Comparison of ENCODE assay signal across 16 cellular contexts in the genomic region with DNA sequence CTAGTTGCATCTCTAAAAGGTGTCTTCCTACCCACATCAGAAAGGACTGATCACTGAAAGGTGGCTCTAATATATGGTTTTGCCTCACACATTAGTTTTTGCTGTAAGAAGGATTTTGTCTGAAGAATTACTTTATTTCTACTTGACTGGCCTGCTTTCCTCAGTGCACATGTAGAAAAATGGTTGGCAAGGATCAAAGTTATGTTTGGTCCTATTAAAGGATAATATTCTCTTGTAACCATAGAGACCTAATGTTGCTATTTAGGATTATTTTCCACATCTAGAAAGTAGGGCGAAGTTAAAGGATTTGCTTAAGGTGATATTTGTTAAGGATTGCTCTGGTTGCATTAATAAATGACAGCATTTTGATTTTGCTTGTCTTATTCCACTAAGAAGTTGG. TPM values are rescaled to one million over a fixed set of nuclear protein-coding genes. Genes with fewer than 3 reads are reported as not detected.
DNase-seq lines count a peak whose midpoint lies in the region; ATAC-seq and TF ChIP-seq lines count a peak whose summit lies in the region.
"Had no signal": no experiment of that assay in that cellular context is flagged by ENCODE, and none has a peak within 500 bp of the region (broad histone marks: within the 10 kb centered on the region; RNA-seq: fewer than 3 reads in every experiment).

No MANE protein-coding gene starts in this region.

- TF ChIP-seq POLR2A in heart left ventricle (IDR thresholded peaks at IDR 0.05): no peak

- H3K36me3 Mint-ChIP-seq in chondrocyte (ENCODE audit: low read depth) (peaks cover 21% of the 10 kb centered on the region), osteocyte (ENCODE audit: unreplicated experiment) (peaks cover 72% of the 10 kb centered on the region)

- H3K27me3 Mint-ChIP-seq in chondrocyte (ENCODE audit: low read depth) (no peaks in the 10 kb centered on the region), osteocyte (ENCODE audit: unreplicated experiment) (no peaks in the 10 kb centered on the region)
- H3K27me3 Mint-ChIP-seq: CD4-positive, alpha-beta T cell had no signal

- peaks cover 5% of the 10 kb centered on the region for H3K9me3 Mint-ChIP-seq in chondrocyte (ENCODE audit: low read depth)
- H3K9me3 Mint-ChIP-seq in osteocyte (ENCODE audit: unreplicated experiment): peaks cover 8% of the 10 kb centered on the region
- H3K9me3 Mint-ChIP-seq: CD4-positive, alpha-beta T cell; GM23338; HFFc6 had no signal

- H3K27ac ChIP-seq in left ventricle myocardium inferior (replicated peaks) (peak overlapping the region; percentile 29), heart left ventricle (peak overlapping the region in 1 of 12 donors; percentile 19)
- H3K27ac ChIP-seq: 22Rv1, A549, C4-2B had no signal

- H3K4me1 Mint-ChIP-seq in chondrocyte (ENCODE audit: low read depth) (peaks cover 29% of the 10 kb centered on the region), osteocyte (ENCODE audit: unreplicated experiment) (peaks cover 36% of the 10 kb centered on the region)

- H3K36me3 ChIP-seq in left ventricle myocardium inferior (peaks cover 48% of the 10 kb centered on the region), heart left ventricle (peaks cover 0 to 52% (median 18%) of the 10 kb centered on the region in 9 donors)

- H3K9me3 ChIP-seq in left ventricle myocardium inferior (replicated peaks) (no peaks in the 10 kb centered on the region), heart left ventricle (peaks cover 0 to 3% (median 0%) of the 10 kb centered on the region in 12 donors)
- H3K9me3 ChIP-seq: A549, Caco-2 had no signal

- H3K4me3 ChIP-seq in left ventricle myocardium inferior: no peak overlapping the region
- no peak overlapping the region for H3K4me3 ChIP-seq in heart left ventricle
- H3K4me3 ChIP-seq: A549, GM23338 had no signal

- intact Hi-C loops in left ventricle myocardium inferior (cut with micrococcal nuclease): no loop called here
- intact Hi-C loops in heart left ventricle (cut with DNase I): no loop called here

- H3K27me3 ChIP-seq in left ventricle myocardium inferior (ENCODE audit: low read depth) (no peaks in the 10 kb centered on the region), heart left ventricle (no peaks in the 10 kb centered on the region)

- peak overlapping the region; percentile 67 for H3K27ac Mint-ChIP-seq in chondrocyte (ENCODE audit: unreplicated experiment)
- H3K27ac Mint-ChIP-seq in osteocyte (ENCODE audit: unreplicated experiment): peak overlapping the region; percentile 70
- H3K27ac Mint-ChIP-seq: CD4-positive, alpha-beta T cell; GM23338; HFFc6 had no signal

- H3K4me1 ChIP-seq in left ventricle myocardium inferior (peaks cover 18% of the 10 kb centered on the region), heart left ventricle (peaks cover 0 to 15% (median 0%) of the 10 kb centered on the region in 12 donors)
- H3K4me1 ChIP-seq: A549 had no signal

- no peak for TF ChIP-seq CTCF in left ventricle myocardium inferior (IDR thresholded peaks at IDR 0.05; ENCODE audit: borderline replicate concordance)
- TF ChIP-seq CTCF in heart left ventricle (IDR thresholded peaks at IDR 0.05): no peak
- TF ChIP-seq CTCF in chondrocyte (IDR thresholded peaks at IDR 0.05): no peak
- no peak for TF ChIP-seq CTCF in osteocyte (IDR thresholded peaks at IDR 0.05)

- no peak for DNase-seq in left ventricle myocardium inferior
- no peak for DNase-seq in heart left ventricle
- DNase-seq in chondrocyte (ENCODE audit: low spot score): no peak
- DNase-seq in osteocyte (ENCODE audit: extremely low spot score, unreplicated experiment): no peak
- no peak for DNase-seq in ureter (ENCODE audit: low spot score)
- no peak for DNase-seq in anterior cingulate cortex (lab: John Stamatoyannopoulos, UW)
- no peak for DNase-seq in GM19238 (ENCODE audit: insufficient read length, low spot score)
- DNase-seq: AML-193; Caco-2; CD4-positive, alpha-beta T cell; HCEC 1CT; HFFc6 had no signal

- WGBS in heart left ventricle, 4 donors: 73 to 82% (median 77%) methylated on average over 1 of the region's 1 CpG

- ATAC-seq in heart left ventricle: no peak
- ATAC-seq: A549, GM23338 had no signal

- H3K4me3 Mint-ChIP-seq in chondrocyte (ENCODE audit: unreplicated experiment): no peak overlapping the region
- H3K4me3 Mint-ChIP-seq in osteocyte (ENCODE audit: unreplicated experiment): no peak overlapping the region
- H3K4me3 Mint-ChIP-seq: CD4-positive, alpha-beta T cell; GM23338; HFFc6 had no signal

RNA-seq across cellular contexts. Expression of a gene that starts 40.7 kb away (rescaled TPM):
- total RNA-seq in left ventricle myocardium inferior (71.0 TPM), heart left ventricle (100 to 1,000 TPM in 1 of 9 donors, 10 to 100 TPM in 8; 47.8 to 101 (median 68.3) TPM), chondrocyte (104 to 255 TPM (median 110 TPM) in 3 replicates), osteocyte (295 and 312 TPM in 2 replicates), ureter (93.2 TPM)
- polyA plus RNA-seq in heart left ventricle: 10 to 100 TPM; 10.2 to 17.9 TPM
